ENCODE assay signal across 9 cellular contexts in the genomic region with DNA sequence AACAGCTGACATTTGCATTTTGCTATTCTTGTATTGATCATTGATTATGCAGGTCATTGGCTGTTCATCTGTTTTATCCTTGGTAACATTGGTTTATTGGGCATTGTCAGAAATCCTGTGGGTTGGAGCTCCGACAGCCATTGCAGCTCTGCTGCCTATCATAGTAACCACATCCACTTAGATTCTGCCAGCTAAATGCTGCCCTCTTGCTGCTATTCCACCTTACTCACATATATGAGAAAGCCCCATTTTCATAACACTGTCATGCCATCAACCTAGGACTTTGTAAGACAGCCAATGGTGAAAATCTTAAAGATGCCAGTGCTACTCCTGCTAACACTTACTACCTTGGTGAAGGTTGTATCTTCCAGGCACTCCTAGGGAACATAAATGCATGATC.
DNase-seq lines count a peak whose midpoint lies in the region; ATAC-seq, FAIRE-seq and TF ChIP-seq lines count a peak whose summit lies in the region.
"Had no signal": no experiment of that assay in that cellular context is flagged by ENCODE, and none has a peak within 500 bp of the region (broad histone marks: within the 10 kb centered on the region; RNA-seq: fewer than 3 reads in every experiment).

No MANE protein-coding gene starts in this region.

- DNase-seq in SHP77 (lab: John Stamatoyannopoulos, UW): peak; percentile 5 to 19
- no peak for DNase-seq in SHP77 treated with DMSO at 0.1 percent for 48 hours (lab: John Stamatoyannopoulos, UW)
- DNase-seq in LNCaP clone FGC (ENCODE audit: low read depth): no peak
- DNase-seq in bronchial epithelial cell (ENCODE audit: low read depth): peak; percentile 55
- peak; percentile 55 for DNase-seq in renal cortical epithelial cell (ENCODE audit: low read depth)
- DNase-seq in CD8-positive, alpha-beta T cell: no peak
- no peak for DNase-seq in amygdala (lab: John Stamatoyannopoulos, UW)
- no peak for DNase-seq in foreskin melanocyte
- DNase-seq: aorta had no signal

- FAIRE-seq in bronchial epithelial cell (lab: Jason Lieb, UNC): no peak

- TF ChIP-seq CTCF in LNCaP clone FGC (IDR thresholded peaks at IDR 0.05; ENCODE audit: control insufficient read depth, extremely low read depth, insufficient read depth) (peak; percentile 76), bronchial epithelial cell (IDR thresholded peaks at IDR 0.05; ENCODE audit: insufficient read depth, low read length, severe bottlenecking) (peak; percentile 39)
- no peak for TF ChIP-seq CTCF in CD8-positive, alpha-beta T cell (IDR thresholded peaks at IDR 0.05)

- H3K4me3 ChIP-seq in LNCaP clone FGC (ENCODE audit: low read depth, low read length) (no peak overlapping the region), bronchial epithelial cell (ENCODE audit: low read depth, low read length) (no peak overlapping the region)
- H3K4me3 ChIP-seq in CD8-positive, alpha-beta T cell (ENCODE audit: low read depth, low read length): no peak overlapping the region

- no peaks in the 10 kb centered on the region for H3K36me3 ChIP-seq in bronchial epithelial cell (ENCODE audit: control insufficient read depth, insufficient read depth, low read length)
- no peaks in the 10 kb centered on the region for H3K36me3 ChIP-seq in CD8-positive, alpha-beta T cell (ENCODE audit: insufficient read depth, low read length)

- H3K36me3 Mint-ChIP-seq in CD8-positive, alpha-beta T cell: no peaks in the 10 kb centered on the region

- no peaks in the 10 kb centered on the region for H3K9me3 Mint-ChIP-seq in CD8-positive, alpha-beta T cell

- H3K27ac ChIP-seq in CD8-positive, alpha-beta T cell (ENCODE audit: low read depth, low read length): no peak overlapping the region

- H3K27me3 ChIP-seq in bronchial epithelial cell (ENCODE audit: control insufficient read depth, insufficient read depth, low read length): peaks cover 4% of the 10 kb centered on the region
- H3K27me3 ChIP-seq in CD8-positive, alpha-beta T cell (ENCODE audit: insufficient read depth, low read length): no peaks in the 10 kb centered on the region

- no peaks in the 10 kb centered on the region for H3K4me1 Mint-ChIP-seq in CD8-positive, alpha-beta T cell (ENCODE audit: low read depth)

- no peak for ATAC-seq in CD8-positive, alpha-beta T cell

- intact Hi-C loops in CD8-positive, alpha-beta T cell (cut with DNase I, micrococcal nuclease): no loop called here

- H3K27me3 Mint-ChIP-seq in CD8-positive, alpha-beta T cell (ENCODE audit: low read depth): no peaks in the 10 kb centered on the region

- no peaks in the 10 kb centered on the region for H3K9me3 ChIP-seq in CD8-positive, alpha-beta T cell (ENCODE audit: low read length)

- no peak overlapping the region for H3K27ac Mint-ChIP-seq in CD8-positive, alpha-beta T cell

- CTCF ChIA-PET in CD8-positive, alpha-beta T cell (lab: Charles Lee): interaction anchor here (1.2 to 1.4 kb wide), 3 partner anchors 21 to 33 kb away, joined by 3 to 4 read pairs (median 3); no protein-coding TSS in a partner anchor

- H3K4me3 Mint-ChIP-seq in CD8-positive, alpha-beta T cell: no peak overlapping the region

- H3K4me1 ChIP-seq in CD8-positive, alpha-beta T cell (ENCODE audit: insufficient read depth, low read length): no peaks in the 10 kb centered on the region

- POLR2A ChIA-PET in CD8-positive, alpha-beta T cell (lab: Charles Lee): no interaction called here

Comparison
In these comparisons a context has a peak if more than half of its experiments do, and no peak if none do; other contexts are left out.
1. DNase-seq: peak in SHP77 (2 of 2), bronchial epithelial cell (single experiment) and renal cortical epithelial cell (single experiment); none in SHP77 treated with DMSO at 0.1 percent for 48 hours (single experiment), LNCaP clone FGC (single experiment), CD8-positive, alpha-beta T cell (0 of 7), amygdala (0 of 56) and foreskin melanocyte (single experiment).